8 cellular contexts compared by ENCODE assay signal in the genomic region with DNA sequence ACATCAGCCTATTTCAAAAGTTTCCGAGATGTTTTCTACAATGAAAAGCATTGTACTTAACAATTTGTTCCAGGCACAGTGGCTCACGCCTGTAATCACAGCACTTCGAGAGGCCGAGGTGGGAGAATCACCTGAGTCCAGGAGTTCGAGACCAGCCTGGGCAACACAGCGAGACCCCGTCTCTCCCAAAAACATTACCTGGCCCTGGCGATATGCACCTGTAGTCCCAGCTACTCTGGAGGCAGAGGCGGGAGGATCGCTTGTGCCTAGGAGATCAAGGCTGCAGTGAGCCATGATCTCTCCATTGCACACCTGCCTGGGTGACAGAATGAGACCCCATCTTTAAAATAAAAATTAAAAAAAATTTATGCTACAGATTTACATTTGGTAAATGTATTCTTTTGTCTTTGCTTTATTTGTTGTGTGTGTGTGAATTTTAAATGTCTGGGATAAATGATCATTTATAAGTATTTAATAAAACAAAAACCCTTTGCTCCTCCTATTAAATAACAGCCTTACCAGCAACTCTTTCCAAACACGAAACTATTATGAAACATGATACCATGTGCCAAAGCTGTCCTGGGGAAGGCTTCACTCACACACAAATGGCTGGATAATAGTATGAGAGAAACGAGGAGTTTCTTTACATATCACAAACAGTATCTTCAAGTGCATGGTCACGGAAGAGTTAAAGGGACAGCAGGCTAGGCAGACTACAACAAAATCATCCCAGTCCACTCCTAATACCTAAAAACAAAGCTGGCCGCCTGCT. TPM values are rescaled to one million over a fixed set of nuclear protein-coding genes. Genes with fewer than 3 reads are reported as not detected.
A peak's percentile ranks its signal among the peaks of the same experiment; 100 is the strongest.
DNase-seq lines count a peak whose midpoint lies in the region; ATAC-seq, FAIRE-seq and TF ChIP-seq lines count a peak whose summit lies in the region.

No MANE protein-coding gene starts in this region.

- no peaks in the 10 kb centered on the region for H3K36me3 ChIP-seq in kidney (ENCODE audit: control insufficient read depth in 1 of 2, insufficient read depth in 2 of 2, low read length in 2 of 2)

- peaks cover 6% of the 10 kb centered on the region for H3K36me3 Mint-ChIP-seq in activated T-cell treated with anti-CD3 and anti-CD28 coated beads, Interleukin-2, amount 50 U/mL, for 24 hours (ENCODE audit: low read depth)

- no peaks in the 10 kb centered on the region for H3K9me3 ChIP-seq in kidney (ENCODE audit: control insufficient read depth in 1 of 2, low read length in 2 of 2)

- no peaks in the 10 kb centered on the region for H3K27me3 Mint-ChIP-seq in activated T-cell treated with anti-CD3 and anti-CD28 coated beads, Interleukin-2, amount 50 U/mL, for 24 hours

- ATAC-seq in HG02973 (IDR thresholded peaks at IDR 0.05; ENCODE audit: unreplicated experiment) (no peak), GM21367 (IDR thresholded peaks at IDR 0.05; ENCODE audit: unreplicated experiment) (no peak)

- H3K9ac ChIP-seq in kidney (ENCODE audit: low read length in 2 of 2): peak overlapping the region; percentile 83 to 96

- H3K4me1 Mint-ChIP-seq in activated T-cell treated with anti-CD3 and anti-CD28 coated beads, Interleukin-2, amount 50 U/mL, for 24 hours (ENCODE audit: low read depth): peaks cover 51% of the 10 kb centered on the region

- no peak for DNase-seq in activated T-cell treated with anti-CD3 and anti-CD28 coated beads, Interleukin-2, amount 50 U/mL, for 24 hours
- no peak for DNase-seq in activated T-cell treated with anti-CD3 and anti-CD28 coated beads for 4 hours
- no peak for DNase-seq in kidney
- no peak for DNase-seq in UCSD-AML1 (lab: John Stamatoyannopoulos, UW; ENCODE audit: unreplicated experiment)

- H3K4me3 Mint-ChIP-seq in activated T-cell treated with anti-CD3 and anti-CD28 coated beads, Interleukin-2, amount 50 U/mL, for 24 hours: peak overlapping the region; percentile 94

- intact Hi-C loops in kidney (cut with DNase I): no loop called here

- peaks cover 3 to 5% of the 10 kb centered on the region in 2 donors for H3K4me1 ChIP-seq in kidney (ENCODE audit: control insufficient read depth in 1 of 2, insufficient read depth in 1 of 2, low read depth in 1 of 2, low read length in 2 of 2)

- FAIRE-seq in kidney (lab: Jason Lieb, UNC): no peak

- peak overlapping the region; percentile 95 for H3K27ac ChIP-seq in angular gyrus (ENCODE audit: low read depth, low read length)
- H3K27ac ChIP-seq in kidney (ENCODE audit: low read depth in 2 of 2, low read length in 2 of 2): peak overlapping the region; percentile 96 to 98
- peak overlapping the region; percentile 91 for H3K27ac ChIP-seq in temporal lobe (ENCODE audit: low read depth, low read length)

- peak overlapping the region; percentile 94 for H3K27ac Mint-ChIP-seq in activated T-cell treated with anti-CD3 and anti-CD28 coated beads, Interleukin-2, amount 50 U/mL, for 24 hours

- peak overlapping the region; percentile 97 to 98 for H3K4me3 ChIP-seq in kidney (ENCODE audit: low read length in 2 of 2)

- no peaks in the 10 kb centered on the region for H3K9me3 Mint-ChIP-seq in activated T-cell treated with anti-CD3 and anti-CD28 coated beads, Interleukin-2, amount 50 U/mL, for 24 hours

- no peak for TF ChIP-seq CTCF in kidney (IDR thresholded peaks at IDR 0.05; ENCODE audit: borderline replicate concordance, extremely low read depth, insufficient read depth)

RNA-seq across cellular contexts. Expression of a gene that starts 1.1 kb away (rescaled TPM):
- total RNA-seq in kidney (33.6 TPM), temporal lobe (23.1 TPM)
- 17.2 TPM for polyA plus RNA-seq in kidney (ENCODE audit: insufficient read depth, low read depth, low replicate concordance)

RNA-seq across cellular contexts. Expression of a gene that starts 16.2 kb away (rescaled TPM):
- 128 TPM for total RNA-seq in kidney
- polyA plus RNA-seq in kidney (ENCODE audit: insufficient read depth, low read depth, low replicate concordance): 1,129 TPM
- total RNA-seq in temporal lobe: 109 TPM

RNA-seq across cellular contexts. Expression of a gene that starts 16.5 kb away (rescaled TPM):
- total RNA-seq in kidney (51.6 TPM), temporal lobe (12.0 TPM)
- polyA plus RNA-seq in kidney (ENCODE audit: insufficient read depth, low read depth, low replicate concordance): 12.3 TPM
